In genomic region chr18:55778731-55779460, GRCh38 we compare ENCODE assay signal across 8 cellular contexts.
DNase-seq lines count a peak whose midpoint lies in the region; ATAC-seq and TF ChIP-seq lines count a peak whose summit lies in the region.

No MANE protein-coding gene starts in this region.

- H3K4me3 ChIP-seq in IMR-90 (ENCODE audit: insufficient read depth, low read depth, low read length) = peak overlapping the region; percentile 72; the same call in 1 of the 2 replicates
- peak overlapping the region; percentile 63 for H3K4me3 ChIP-seq in WERI-Rb-1 (ENCODE audit: low read depth, low read length)
- H3K4me3 ChIP-seq in right atrium auricular region = peak overlapping the region; percentile 48 to 71
- peak overlapping the region; percentile 78 for H3K4me3 ChIP-seq in skeletal muscle satellite cell (ENCODE audit: low read length)

- 61% methylated on average over 3 of the region's 10 CpGs; no CpG with 5 or more reads in 1 of the 2 experiments for WGBS in IMR-90 (ENCODE audit: extremely low coverage in 2 of 2, insufficient read length in 1 of 2), 2 experiments

- dilution Hi-C loops in IMR-90 (cut with HindIII; ENCODE audit: low sequenced_read_pairs, unreplicated experiment) = no loop called here

- H3K9me1 ChIP-seq in IMR-90 (ENCODE audit: insufficient read depth, low read length) = 0 out of 2 replicates have a peak, but pooled peaks cover 3% of the 10 kb centered on the region

- H3K4me2 ChIP-seq in IMR-90 (ENCODE audit: low read depth, low read length) (peak overlapping the region; percentile 92), skeletal muscle satellite cell (ENCODE audit: low read length) (peak overlapping the region; percentile 98)

- H3K79me1 ChIP-seq in IMR-90 (ENCODE audit: low read depth in 1 of 2, low read length in 2 of 2) = peaks cover 0 to 15% of the 10 kb centered on the region in 2 experiments; a peak in 1 of 4 replicates

- peak overlapping the region; percentile 66; the same call in 1 of the 2 replicates for H4K91ac ChIP-seq in IMR-90 (ENCODE audit: insufficient read depth, low read depth, low read length)

- TF ChIP-seq RAD21 in IMR-90 (IDR thresholded peaks at IDR 0.05; ENCODE audit: low read length) = no peak

- intact Hi-C loops in IMR-90 (cut with micrococcal nuclease) = no loop called here

- H4K5ac ChIP-seq in IMR-90 (ENCODE audit: low read depth, low read length) = peak overlapping the region; percentile 13; the same call in 1 of the 2 replicates

- H4K20me1 ChIP-seq in IMR-90 (ENCODE audit: insufficient read depth, low read length) = no peaks in the 10 kb centered on the region

- no peaks in the 10 kb centered on the region for H3K9me3 ChIP-seq in IMR-90 (ENCODE audit: control insufficient read depth, insufficient read depth, low read length)
- no peaks in the 10 kb centered on the region for H3K9me3 ChIP-seq in WERI-Rb-1 (ENCODE audit: severe bottlenecking)
- H3K9me3 ChIP-seq in right atrium auricular region = no peaks in the 10 kb centered on the region
- H3K9me3 ChIP-seq in skeletal muscle satellite cell (replicated peaks; ENCODE audit: low read length) = no peaks in the 10 kb centered on the region

- H2BK5ac ChIP-seq in IMR-90 (ENCODE audit: low read depth, low read length, poor library complexity, severe bottlenecking) = no peak overlapping the region

- peak overlapping the region; percentile 30 to 32; a peak in 3 of 4 replicates for H4K8ac ChIP-seq in IMR-90 (ENCODE audit: low read depth in 2 of 2, low read length in 2 of 2)

- H2AK9ac ChIP-seq in IMR-90 (replicated peaks; ENCODE audit: low read depth, low read length, poor library complexity) = no peak overlapping the region

- no TSS peak for BruUV-seq in IMR-90 (replicated peaks; lab: Mats Ljungman, UMichigan)

- H2BK15ac ChIP-seq in IMR-90 (ENCODE audit: low read depth, low read length) = peak overlapping the region; percentile 21; the same call in 2 of the 3 replicates

- POLR2A ChIA-PET in IMR-90 (lab: Charles Lee; ENCODE audit: unreplicated experiment) = interaction anchor here (0.7 kb wide), 1 partner anchor 186 kb away, joined by 11 read pairs; no protein-coding TSS in a partner anchor

- peak overlapping the region; percentile 75 for H2BK120ac ChIP-seq in IMR-90 (ENCODE audit: low read depth, low read length)

- H2AK5ac ChIP-seq in IMR-90 (ENCODE audit: low read depth, low read length) = no peak overlapping the region

- peak overlapping the region; percentile 71; the same call in 1 of the 2 replicates for H2BK20ac ChIP-seq in IMR-90 (ENCODE audit: low read depth, low read length)

- H3K4ac ChIP-seq in IMR-90 (ENCODE audit: low read depth, low read length) = peak overlapping the region; percentile 52; the same call in 1 of the 2 replicates

- H3K56ac ChIP-seq in IMR-90 (ENCODE audit: extremely low read depth, insufficient read depth, low read length) = 0 out of 2 replicates have a peak overlapping the region, but pooled peaks have one; percentile 18

- H3K4me1 ChIP-seq in IMR-90 (ENCODE audit: control insufficient read depth, insufficient read depth, low read length) = no peaks in the 10 kb centered on the region; the same call in 1 of the 2 replicates
- H3K4me1 ChIP-seq in right atrium auricular region = peaks cover 0 to 14% of the 10 kb centered on the region in 2 donors
- H3K4me1 ChIP-seq in skeletal muscle satellite cell (ENCODE audit: control insufficient read depth, insufficient read depth, low read length) = peaks cover 17% of the 10 kb centered on the region

- no peak for ATAC-seq in IMR-90 (ENCODE audit: low read depth)
- ATAC-seq in GM21367 (IDR thresholded peaks at IDR 0.05; ENCODE audit: unreplicated experiment) = no peak
- ATAC-seq in HG03521 (IDR thresholded peaks at IDR 0.05; ENCODE audit: unreplicated experiment) = no peak

- H2AFZ ChIP-seq in IMR-90 (replicated peaks; ENCODE audit: low read length, poor library complexity) = peak overlapping the region; percentile 86

- TF ChIP-seq POLR2A in IMR-90 (IDR thresholded peaks at IDR 0.05; ENCODE audit: low read depth, low read length) = no peak

- peak overlapping the region; percentile 36; the same call in 1 of the 2 replicates for H3K23ac ChIP-seq in IMR-90 (ENCODE audit: low read depth, low read length)

- H3K27ac ChIP-seq in IMR-90 (ENCODE audit: insufficient read depth, low read length) (no peak overlapping the region), WERI-Rb-1 (no peak overlapping the region), right atrium auricular region (peak overlapping the region; percentile 78 to 86)

- H3K14ac ChIP-seq in IMR-90 (replicated peaks; ENCODE audit: low read depth, low read length) = peak overlapping the region; percentile 18; the same call in 1 of the 2 replicates

- H3K36me3 ChIP-seq in IMR-90 (ENCODE audit: control insufficient read depth, insufficient read depth, low read length) (no peaks in the 10 kb centered on the region), WERI-Rb-1 (no peaks in the 10 kb centered on the region), right atrium auricular region (no peaks in the 10 kb centered on the region), skeletal muscle satellite cell (ENCODE audit: insufficient read depth, low read length) (no peaks in the 10 kb centered on the region)

- no peak for TF ChIP-seq CTCF in IMR-90 (conservative IDR thresholded peaks at IDR 0.05; ENCODE audit: low read depth, low read length)
- TF ChIP-seq CTCF in WERI-Rb-1 (IDR thresholded peaks at IDR 0.05; ENCODE audit: low read depth, low read length) = no peak
- no peak for TF ChIP-seq CTCF in right atrium auricular region (IDR thresholded peaks at IDR 0.05)

- DNase-seq in ELF-1 (ENCODE audit: low read depth, low spot score) (peak; percentile 32), IMR-90 (no peak), WERI-Rb-1 (no peak), right atrium auricular region (ENCODE audit: low spot score) (no peak), SHP77 (lab: John Stamatoyannopoulos, UW) (no peak)

- H3K27me3 ChIP-seq in IMR-90 (ENCODE audit: control insufficient read depth, insufficient read depth, low read length) = no peaks in the 10 kb centered on the region
- H3K27me3 ChIP-seq in WERI-Rb-1 (ENCODE audit: insufficient read depth, low read depth, severe bottlenecking) = peaks cover 14% of the 10 kb centered on the region
- H3K27me3 ChIP-seq in right atrium auricular region = no peaks in the 10 kb centered on the region
- no peaks in the 10 kb centered on the region for H3K27me3 ChIP-seq in skeletal muscle satellite cell (ENCODE audit: control insufficient read depth, insufficient read depth, low read length)

- CTCF ChIA-PET in IMR-90 (lab: Yijun Ruan, JAX) = interaction anchor here (0.6 to 1.8 kb wide), 5 partner anchors 192 to 1385 kb away, joined by 3 to 7 read pairs (median 3); no protein-coding TSS in a partner anchor

- H3K18ac ChIP-seq in IMR-90 (ENCODE audit: low read depth, low read length) = no peak overlapping the region; the same call in 1 of the 2 replicates

- peak overlapping the region; percentile 9; the same call in 1 of the 2 replicates for H3K9ac ChIP-seq in IMR-90 (ENCODE audit: low read depth, low read length)
- H3K9ac ChIP-seq in skeletal muscle satellite cell (ENCODE audit: low read depth, low read length) = peak overlapping the region; percentile 73

- in situ Hi-C loops in IMR-90 (cut with MboI; ENCODE audit: low sequenced_read_pairs) = loop anchor here (10.0 kb wide), 1 partner anchor 184 kb away; no protein-coding TSS in a partner anchor

TF ChIP-seq in IMR-90, 13 proteins besides CTCF, POLR2A, EP300 and RAD21:
- TF ChIP-seq MXI1 (IDR thresholded peaks at IDR 0.05; ENCODE audit: borderline replicate concordance, low read depth, low read length) (no peak), FOS (IDR thresholded peaks at IDR 0.05; ENCODE audit: low read depth, low read length) (no peak), BHLHE40 (IDR thresholded peaks at IDR 0.05; ENCODE audit: low read depth, low read length) (no peak), RFX5 (IDR thresholded peaks at IDR 0.05; ENCODE audit: low read depth, low read length) (no peak), RCOR1 (IDR thresholded peaks at IDR 0.05; ENCODE audit: insufficient replicate concordance, low read length) (no peak), CEBPB (IDR thresholded peaks at IDR 0.05; ENCODE audit: low read depth, low read length) (no peak), ELK1 (IDR thresholded peaks at IDR 0.05; ENCODE audit: borderline replicate concordance, low read depth, low read length) (no peak), MAZ (IDR thresholded peaks at IDR 0.05; ENCODE audit: borderline replicate concordance, low read depth, low read length) (no peak), MAFK (IDR thresholded peaks at IDR 0.05; ENCODE audit: low read depth, low read length) (no peak), USF2 (IDR thresholded peaks at IDR 0.05; ENCODE audit: low read depth, low read length) (no peak), NFE2L2 (IDR thresholded peaks at IDR 0.05; ENCODE audit: low read depth, low read length) (no peak), CHD1 (IDR thresholded peaks at IDR 0.05; ENCODE audit: low read depth, low read length) (no peak), SMC3 (IDR thresholded peaks at IDR 0.05; ENCODE audit: low read depth, low read length) (no peak)

Comparison
In these comparisons a context has a peak if more than half of its experiments do, and no peak if none do; other contexts are left out.
1. H3K27ac ChIP-seq: peak in right atrium auricular region (2 of 2); none in IMR-90 (single experiment) and WERI-Rb-1 (single experiment).
2. Peak in every context shown above with its lines, with median percentiles within 50 percentile points of each other: H3K4me3 ChIP-seq.